ENCODE assay signal across 25 cellular contexts in the genomic region with DNA sequence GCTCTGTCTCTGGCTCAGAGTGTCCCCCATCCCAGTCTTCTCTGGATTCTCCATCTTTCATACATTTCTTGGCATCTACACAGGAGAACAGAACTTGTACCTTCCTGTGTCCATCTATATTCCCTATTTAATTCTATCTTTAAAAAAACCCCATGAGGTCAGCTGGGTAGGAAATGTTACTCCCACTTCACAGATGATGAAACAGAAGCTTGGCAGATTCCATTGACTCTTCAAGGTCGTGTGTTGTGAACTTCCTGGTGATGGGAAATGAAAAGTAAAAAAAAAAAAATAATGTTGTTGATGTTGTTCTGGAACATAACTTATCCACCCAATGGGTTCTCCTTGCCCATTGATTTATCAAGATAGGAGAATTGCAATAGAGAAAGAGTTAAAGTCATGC. TPM values are rescaled to one million over a fixed set of nuclear protein-coding genes. Genes with fewer than 3 reads are reported as not detected.
DNase-seq lines count a peak whose midpoint lies in the region; ATAC-seq and TF ChIP-seq lines count a peak whose summit lies in the region.
"Had no signal": no experiment of that assay in that cellular context is flagged by ENCODE, and none has a peak within 500 bp of the region (broad histone marks: within the 10 kb centered on the region; RNA-seq: fewer than 3 reads in every experiment).

No MANE protein-coding gene starts in this region.

- H3K27me3 ChIP-seq in heart left ventricle: no peaks in the 10 kb centered on the region
- H3K27me3 ChIP-seq: BLaER1, MG63 had no signal

- no peak overlapping the region for H3K4me3 Mint-ChIP-seq in activated T-helper 1 cell treated with anti-CD3 and anti-CD28 coated beads, Interleukin-12 subunit alpha, Interleukin-12 subunit beta, Interleukin-2, Interleukin-4 antibody, amounts not matched to agents 30 ng/mL and 10 ng/mL and 1 ng/mL, durations not matched to agents 14 hours and 24 hours and 36 hours
- H3K4me3 Mint-ChIP-seq: CD4-positive, CD25-positive, alpha-beta regulatory T cell; GM23338; H9 had no signal

- H3K36me3 Mint-ChIP-seq in activated T-helper 1 cell treated with anti-CD3 and anti-CD28 coated beads, Interleukin-12 subunit alpha, Interleukin-12 subunit beta, Interleukin-2, Interleukin-4 antibody, amounts not matched to agents 30 ng/mL and 10 ng/mL and 1 ng/mL, durations not matched to agents 14 hours and 24 hours and 36 hours (ENCODE audit: low read depth): peaks cover 50% of the 10 kb centered on the region

- TF ChIP-seq POLR2A in heart left ventricle (IDR thresholded peaks at IDR 0.05): no peak

- intact Hi-C loops in Right ventricle myocardium inferior (cut with DNase I): no loop called here
- intact Hi-C loops in heart left ventricle (cut with DNase I): no loop called here
- intact Hi-C loops in sciatic nerve (cut with DNase I): no loop called here
- intact Hi-C loops in activated T-helper 1 cell treated with anti-CD3 and anti-CD28 coated beads, Interleukin-12 subunit alpha, Interleukin-12 subunit beta, Interleukin-2, Interleukin-4 antibody, amounts not matched to agents 30 ng/mL and 10 ng/mL and 1 ng/mL, durations not matched to agents 14 hours and 24 hours and 36 hours (cut with micrococcal nuclease): no loop called here

- no peak overlapping the region for H3K27ac Mint-ChIP-seq in activated T-helper 1 cell treated with anti-CD3 and anti-CD28 coated beads, Interleukin-12 subunit alpha, Interleukin-12 subunit beta, Interleukin-2, Interleukin-4 antibody, amounts not matched to agents 30 ng/mL and 10 ng/mL and 1 ng/mL, durations not matched to agents 14 hours and 24 hours and 36 hours
- H3K27ac Mint-ChIP-seq: GM23338 had no signal

- H3K4me1 ChIP-seq in heart left ventricle: no peaks in the 10 kb centered on the region
- H3K4me1 ChIP-seq: BLaER1 had no signal

- WGBS in heart left ventricle, 4 donors: 11 to 39% (median 26%) methylated on average over 1 of the region's 1 CpG

- no peak for DNase-seq in Right ventricle myocardium inferior (ENCODE audit: missing footprints)
- DNase-seq in heart left ventricle: no peak
- DNase-seq in NCI-H226: peak; percentile 16
- peak; percentile 64 for DNase-seq in fibroblast of pulmonary artery (ENCODE audit: low read depth)
- no peak for DNase-seq in sciatic nerve (ENCODE audit: low spot score)
- no peak for DNase-seq in activated T-helper 1 cell treated with anti-CD3 and anti-CD28 coated beads, Interleukin-12 subunit alpha, Interleukin-12 subunit beta, Interleukin-2, Interleukin-4 antibody, amounts not matched to agents 30 ng/mL and 10 ng/mL and 1 ng/mL, durations not matched to agents 14 hours and 24 hours and 36 hours (ENCODE audit: low spot score)
- no peak for DNase-seq in LoVo (ENCODE audit: low spot score)
- DNase-seq: CD4-positive, CD25-positive, alpha-beta regulatory T cell; H9; MG63; NCI-H2029; NCI-H446 treated with DMSO at 0.1 percent for 48 hours; NCI-H82; NK-92 treated with Interleukin-12 subunit alpha and Interleukin-12 subunit beta, amount 100 ng/mL, for 24 hours; RPMI8226; SHP77 treated with DMSO at 0.1 percent for 48 hours had no signal

- H3K9me3 ChIP-seq in heart left ventricle: no peaks in the 10 kb centered on the region
- H3K9me3 ChIP-seq: BLaER1, MG63 had no signal

- TF ChIP-seq CTCF in heart left ventricle (IDR thresholded peaks at IDR 0.05): no peak
- TF ChIP-seq CTCF in fibroblast of pulmonary artery (IDR thresholded peaks at IDR 0.05; ENCODE audit: low read length, missing control alignments): no peak

- peaks cover 18% of the 10 kb centered on the region for H3K4me1 Mint-ChIP-seq in activated T-helper 1 cell treated with anti-CD3 and anti-CD28 coated beads, Interleukin-12 subunit alpha, Interleukin-12 subunit beta, Interleukin-2, Interleukin-4 antibody, amounts not matched to agents 30 ng/mL and 10 ng/mL and 1 ng/mL, durations not matched to agents 14 hours and 24 hours and 36 hours (ENCODE audit: low read depth)

- peak; percentile 70 for ATAC-seq in Right ventricle myocardium inferior
- no peak for ATAC-seq in heart left ventricle
- ATAC-seq in sciatic nerve: peak; percentile 36
- ATAC-seq: GM12878, GM23338, K562, PC-3 had no signal

- H3K27ac ChIP-seq in heart left ventricle: no peak overlapping the region
- H3K27ac ChIP-seq: BLaER1, SK-N-MC had no signal

- H3K36me3 ChIP-seq in heart left ventricle: no peaks in the 10 kb centered on the region
- H3K36me3 ChIP-seq: BLaER1, MG63 had no signal

- no peaks in the 10 kb centered on the region for H3K27me3 Mint-ChIP-seq in activated T-helper 1 cell treated with anti-CD3 and anti-CD28 coated beads, Interleukin-12 subunit alpha, Interleukin-12 subunit beta, Interleukin-2, Interleukin-4 antibody, amounts not matched to agents 30 ng/mL and 10 ng/mL and 1 ng/mL, durations not matched to agents 14 hours and 24 hours and 36 hours (ENCODE audit: insufficient read depth)

- H3K4me3 ChIP-seq in heart left ventricle (no peak overlapping the region), fibroblast of pulmonary artery (replicated peaks; ENCODE audit: low read depth, low read length) (no peak overlapping the region)
- H3K4me3 ChIP-seq: BLaER1, GM12878, GM23338, K562, MG63, SK-N-MC had no signal

- no peaks in the 10 kb centered on the region for H3K9me3 Mint-ChIP-seq in activated T-helper 1 cell treated with anti-CD3 and anti-CD28 coated beads, Interleukin-12 subunit alpha, Interleukin-12 subunit beta, Interleukin-2, Interleukin-4 antibody, amounts not matched to agents 30 ng/mL and 10 ng/mL and 1 ng/mL, durations not matched to agents 14 hours and 24 hours and 36 hours
- H3K9me3 Mint-ChIP-seq: GM23338 had no signal

RNA-seq across cellular contexts. Expression of a gene that starts 8.9 kb away (rescaled TPM):
- 7.5 TPM for total RNA-seq in Right ventricle myocardium inferior
- total RNA-seq in heart left ventricle: 10 to 100 TPM in 1 of 9 donors, 1 to 10 TPM in 7, not detected in 1; 1.0 to 23.0 (median 2.1) TPM
- 1 to 10 TPM; 1.8 to 5.0 TPM for polyA plus RNA-seq in heart left ventricle
- total RNA-seq in sciatic nerve: 3.3 TPM
- total RNA-seq in activated T-helper 1 cell treated with anti-CD3 and anti-CD28 coated beads, Interleukin-12 subunit alpha, Interleukin-12 subunit beta, Interleukin-2, Interleukin-4 antibody, amounts not matched to agents 30 ng/mL and 10 ng/mL and 1 ng/mL, durations not matched to agents 14 hours and 24 hours and 36 hours: 2.8 and 4.0 TPM in 2 replicates
- total RNA-seq: GM23338, H9 had no signal

RNA-seq across cellular contexts. Expression of a gene that starts 35.9 kb away (rescaled TPM):
- 3.5 TPM for total RNA-seq in Right ventricle myocardium inferior
- total RNA-seq in heart left ventricle: 10 to 100 TPM in 1 of 9 donors, 1 to 10 TPM in 7, under 1 TPM in 1; 0.96 to 23.9 (median 2.3) TPM
- polyA plus RNA-seq in heart left ventricle: 1 to 10 TPM in 1 of 2 donors, under 1 TPM in 1; 0.99 to 1.2 TPM
- 14.6 TPM for total RNA-seq in sciatic nerve
- total RNA-seq in activated T-helper 1 cell treated with anti-CD3 and anti-CD28 coated beads, Interleukin-12 subunit alpha, Interleukin-12 subunit beta, Interleukin-2, Interleukin-4 antibody, amounts not matched to agents 30 ng/mL and 10 ng/mL and 1 ng/mL, durations not matched to agents 14 hours and 24 hours and 36 hours: 205 and 206 TPM in 2 replicates
- total RNA-seq: HT1080 had no signal

RNA-seq across cellular contexts. Expression of a gene that starts 54.3 kb away (rescaled TPM):
- total RNA-seq in Right ventricle myocardium inferior (not detected), heart left ventricle (under 1 TPM in 1 of 9 donors, not detected in 8; 0.61 TPM), sciatic nerve (not detected)
- under 1 TPM in 1 of 2 donors, not detected in 1; 0.10 TPM for polyA plus RNA-seq in heart left ventricle
- total RNA-seq in activated T-helper 1 cell treated with anti-CD3 and anti-CD28 coated beads, Interleukin-12 subunit alpha, Interleukin-12 subunit beta, Interleukin-2, Interleukin-4 antibody, amounts not matched to agents 30 ng/mL and 10 ng/mL and 1 ng/mL, durations not matched to agents 14 hours and 24 hours and 36 hours: not detected in 2 replicates
- total RNA-seq: CD4-positive, CD25-positive, alpha-beta regulatory T cell; GM12878; GM23338; H9; HT1080; K562; LHCN-M2; PC-3 had no signal
- polyA plus RNA-seq: AG04450; CD4-positive, CD25-positive, alpha-beta regulatory T cell; GM23338; K562 had no signal

Comparison
In these comparisons a context has a peak if more than half of its experiments do, and no peak if none do; other contexts are left out.
1. ATAC-seq: peak in Right ventricle myocardium inferior (single experiment) and sciatic nerve (single experiment); none in heart left ventricle (0 of 4).
2. DNase-seq: peak in NCI-H226 (single experiment) and fibroblast of pulmonary artery (single experiment); none in Right ventricle myocardium inferior (single experiment), heart left ventricle (0 of 5), sciatic nerve (single experiment), activated T-helper 1 cell treated with anti-CD3 and anti-CD28 coated beads, Interleukin-12 subunit alpha, Interleukin-12 subunit beta, Interleukin-2, Interleukin-4 antibody, amounts not matched to agents 30 ng/mL and 10 ng/mL and 1 ng/mL, durations not matched to agents 14 hours and 24 hours and 36 hours (single experiment) and LoVo (single experiment).